Comparison of ENCODE assay signal across 2 cellular contexts in the genomic region with DNA sequence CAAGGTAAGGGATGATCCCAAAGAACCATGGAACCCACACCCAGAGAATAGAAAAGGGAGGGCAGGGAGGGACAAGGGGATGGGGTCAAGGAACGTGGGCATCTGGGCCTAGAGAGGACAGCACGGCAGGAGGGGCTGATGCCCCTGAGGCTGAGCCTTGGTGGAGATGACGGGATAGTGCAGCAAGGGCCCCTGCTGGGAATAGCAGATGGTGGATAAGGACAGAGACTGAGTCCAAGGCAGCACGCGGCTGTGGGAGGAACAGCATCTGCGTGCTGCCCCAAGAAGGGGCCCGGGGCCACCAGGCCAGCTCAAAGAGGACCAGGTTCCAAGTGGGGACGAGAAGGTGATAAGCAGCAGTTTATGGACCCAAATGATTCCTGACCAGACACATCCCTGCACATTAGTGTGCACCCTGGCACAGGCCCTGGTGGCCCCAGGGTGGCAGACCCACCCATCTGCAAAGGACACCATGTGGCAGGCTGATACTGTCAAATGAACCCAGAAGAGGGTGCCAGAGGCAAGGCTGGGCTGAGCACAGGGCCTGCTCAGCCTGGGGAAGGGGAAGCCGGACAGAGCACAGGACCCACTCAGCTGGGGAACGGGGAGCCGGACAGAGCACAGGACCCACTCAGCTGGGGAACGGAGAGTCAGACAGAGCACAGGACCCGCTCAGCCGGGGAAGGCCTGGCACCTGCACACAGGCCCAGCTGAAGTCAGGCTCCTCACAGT.
TF ChIP-seq lines count a peak whose summit lies in the region.

No MANE protein-coding gene starts in this region.

TF ChIP-seq in GM23338, 12 proteins besides CTCF, POLR2A, EP300 and RAD21 (continues in another document):
- TF ChIP-seq CREB1 (CRISPR knock-in tag; IDR thresholded peaks at IDR 0.05; ENCODE audit: low read depth) = no peak
- TF ChIP-seq, protein P1, sequence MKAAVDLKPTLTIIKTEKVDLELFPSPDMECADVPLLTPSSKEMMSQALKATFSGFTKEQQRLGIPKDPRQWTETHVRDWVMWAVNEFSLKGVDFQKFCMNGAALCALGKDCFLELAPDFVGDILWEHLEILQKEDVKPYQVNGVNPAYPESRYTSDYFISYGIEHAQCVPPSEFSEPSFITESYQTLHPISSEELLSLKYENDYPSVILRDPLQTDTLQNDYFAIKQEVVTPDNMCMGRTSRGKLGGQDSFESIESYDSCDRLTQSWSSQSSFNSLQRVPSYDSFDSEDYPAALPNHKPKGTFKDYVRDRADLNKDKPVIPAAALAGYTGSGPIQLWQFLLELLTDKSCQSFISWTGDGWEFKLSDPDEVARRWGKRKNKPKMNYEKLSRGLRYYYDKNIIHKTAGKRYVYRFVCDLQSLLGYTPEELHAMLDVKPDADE (IDR thresholded peaks at IDR 0.05) = no peak
- no peak for TF ChIP-seq STAT1 (IDR thresholded peaks at IDR 0.05; ENCODE audit: unreplicated experiment)
- no peak for TF ChIP-seq ZNF114 (CRISPR knock-in tag; IDR thresholded peaks at IDR 0.05)
- TF ChIP-seq, protein P2, sequence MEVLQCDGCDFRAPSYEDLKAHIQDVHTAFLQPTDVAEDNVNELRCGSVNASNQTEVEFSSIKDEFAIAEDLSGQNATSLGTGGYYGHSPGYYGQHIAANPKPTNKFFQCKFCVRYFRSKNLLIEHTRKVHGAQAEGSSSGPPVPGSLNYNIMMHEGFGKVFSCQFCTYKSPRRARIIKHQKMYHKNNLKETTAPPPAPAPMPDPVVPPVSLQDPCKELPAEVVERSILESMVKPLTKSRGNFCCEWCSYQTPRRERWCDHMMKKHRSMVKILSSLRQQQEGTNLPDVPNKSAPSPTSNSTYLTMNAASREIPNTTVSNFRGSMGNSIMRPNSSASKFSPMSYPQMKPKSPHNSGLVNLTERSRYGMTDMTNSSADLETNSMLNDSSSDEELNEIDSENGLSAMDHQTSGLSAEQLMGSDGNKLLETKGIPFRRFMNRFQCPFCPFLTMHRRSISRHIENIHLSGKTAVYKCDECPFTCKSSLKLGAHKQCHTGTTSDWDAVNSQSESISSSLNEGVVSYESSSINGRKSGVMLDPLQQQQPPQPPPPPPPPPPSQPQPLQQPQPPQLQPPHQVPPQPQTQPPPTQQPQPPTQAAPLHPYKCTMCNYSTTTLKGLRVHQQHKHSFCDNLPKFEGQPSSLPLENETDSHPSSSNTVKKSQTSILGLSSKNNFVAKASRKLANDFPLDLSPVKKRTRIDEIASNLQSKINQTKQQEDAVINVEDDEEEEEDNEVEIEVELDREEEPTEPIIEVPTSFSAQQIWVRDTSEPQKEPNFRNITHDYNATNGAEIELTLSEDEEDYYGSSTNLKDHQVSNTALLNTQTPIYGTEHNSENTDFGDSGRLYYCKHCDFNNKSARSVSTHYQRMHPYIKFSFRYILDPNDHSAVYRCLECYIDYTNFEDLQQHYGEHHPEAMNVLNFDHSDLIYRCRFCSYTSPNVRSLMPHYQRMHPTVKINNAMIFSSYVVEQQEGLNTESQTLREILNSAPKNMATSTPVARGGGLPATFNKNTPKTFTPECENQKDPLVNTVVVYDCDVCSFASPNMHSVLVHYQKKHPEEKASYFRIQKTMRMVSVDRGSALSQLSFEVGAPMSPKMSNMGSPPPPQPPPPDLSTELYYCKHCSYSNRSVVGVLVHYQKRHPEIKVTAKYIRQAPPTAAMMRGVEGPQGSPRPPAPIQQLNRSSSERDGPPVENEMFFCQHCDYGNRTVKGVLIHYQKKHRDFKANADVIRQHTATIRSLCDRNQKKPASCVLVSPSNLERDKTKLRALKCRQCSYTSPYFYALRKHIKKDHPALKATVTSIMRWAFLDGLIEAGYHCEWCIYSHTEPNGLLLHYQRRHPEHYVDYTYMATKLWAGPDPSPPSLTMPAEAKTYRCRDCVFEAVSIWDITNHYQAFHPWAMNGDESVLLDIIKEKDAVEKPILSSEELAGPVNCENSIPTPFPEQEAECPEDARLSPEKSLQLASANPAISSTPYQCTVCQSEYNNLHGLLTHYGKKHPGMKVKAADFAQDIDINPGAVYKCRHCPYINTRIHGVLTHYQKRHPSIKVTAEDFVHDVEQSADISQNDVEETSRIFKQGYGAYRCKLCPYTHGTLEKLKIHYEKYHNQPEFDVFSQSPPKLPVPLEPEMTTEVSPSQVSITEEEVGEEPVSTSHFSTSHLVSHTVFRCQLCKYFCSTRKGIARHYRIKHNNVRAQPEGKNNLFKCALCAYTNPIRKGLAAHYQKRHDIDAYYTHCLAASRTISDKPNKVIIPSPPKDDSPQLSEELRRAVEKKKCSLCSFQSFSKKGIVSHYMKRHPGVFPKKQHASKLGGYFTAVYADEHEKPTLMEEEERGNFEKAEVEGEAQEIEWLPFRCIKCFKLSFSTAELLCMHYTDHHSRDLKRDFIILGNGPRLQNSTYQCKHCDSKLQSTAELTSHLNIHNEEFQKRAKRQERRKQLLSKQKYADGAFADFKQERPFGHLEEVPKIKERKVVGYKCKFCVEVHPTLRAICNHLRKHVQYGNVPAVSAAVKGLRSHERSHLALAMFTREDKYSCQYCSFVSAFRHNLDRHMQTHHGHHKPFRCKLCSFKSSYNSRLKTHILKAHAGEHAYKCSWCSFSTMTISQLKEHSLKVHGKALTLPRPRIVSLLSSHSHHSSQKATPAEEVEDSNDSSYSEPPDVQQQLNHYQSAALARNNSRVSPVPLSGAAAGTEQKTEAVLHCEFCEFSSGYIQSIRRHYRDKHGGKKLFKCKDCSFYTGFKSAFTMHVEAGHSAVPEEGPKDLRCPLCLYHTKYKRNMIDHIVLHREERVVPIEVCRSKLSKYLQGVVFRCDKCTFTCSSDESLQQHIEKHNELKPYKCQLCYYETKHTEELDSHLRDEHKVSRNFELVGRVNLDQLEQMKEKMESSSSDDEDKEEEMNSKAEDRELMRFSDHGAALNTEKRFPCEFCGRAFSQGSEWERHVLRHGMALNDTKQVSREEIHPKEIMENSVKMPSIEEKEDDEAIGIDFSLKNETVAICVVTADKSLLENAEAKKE (CRISPR knock-in tag; IDR thresholded peaks at IDR 0.05) = no peak
- no peak for TF ChIP-seq POLR2AphosphoS5 (IDR thresholded peaks at IDR 0.05; ENCODE audit: low read depth)
- no peak for TF ChIP-seq EZH2 (IDR thresholded peaks at IDR 0.05; ENCODE audit: low read depth, unreplicated experiment)
- no peak for TF ChIP-seq JUNB (IDR thresholded peaks at IDR 0.05; ENCODE audit: unreplicated experiment)

TF ChIP-seq in HepG2, 621 proteins besides CTCF, POLR2A, EP300 and RAD21:
- TF ChIP-seq ZNF557 (CRISPR knock-in tag; IDR thresholded peaks at IDR 0.05) = no peak
- TF ChIP-seq STAG1 (CRISPR knock-in tag; IDR thresholded peaks at IDR 0.05) = peak; percentile 58
- TF ChIP-seq, protein P3, sequence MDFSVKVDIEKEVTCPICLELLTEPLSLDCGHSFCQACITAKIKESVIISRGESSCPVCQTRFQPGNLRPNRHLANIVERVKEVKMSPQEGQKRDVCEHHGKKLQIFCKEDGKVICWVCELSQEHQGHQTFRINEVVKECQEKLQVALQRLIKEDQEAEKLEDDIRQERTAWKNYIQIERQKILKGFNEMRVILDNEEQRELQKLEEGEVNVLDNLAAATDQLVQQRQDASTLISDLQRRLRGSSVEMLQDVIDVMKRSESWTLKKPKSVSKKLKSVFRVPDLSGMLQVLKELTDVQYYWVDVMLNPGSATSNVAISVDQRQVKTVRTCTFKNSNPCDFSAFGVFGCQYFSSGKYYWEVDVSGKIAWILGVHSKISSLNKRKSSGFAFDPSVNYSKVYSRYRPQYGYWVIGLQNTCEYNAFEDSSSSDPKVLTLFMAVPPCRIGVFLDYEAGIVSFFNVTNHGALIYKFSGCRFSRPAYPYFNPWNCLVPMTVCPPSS (IDR thresholded peaks at IDR 0.05) = no peak
